In the genomic region with DNA sequence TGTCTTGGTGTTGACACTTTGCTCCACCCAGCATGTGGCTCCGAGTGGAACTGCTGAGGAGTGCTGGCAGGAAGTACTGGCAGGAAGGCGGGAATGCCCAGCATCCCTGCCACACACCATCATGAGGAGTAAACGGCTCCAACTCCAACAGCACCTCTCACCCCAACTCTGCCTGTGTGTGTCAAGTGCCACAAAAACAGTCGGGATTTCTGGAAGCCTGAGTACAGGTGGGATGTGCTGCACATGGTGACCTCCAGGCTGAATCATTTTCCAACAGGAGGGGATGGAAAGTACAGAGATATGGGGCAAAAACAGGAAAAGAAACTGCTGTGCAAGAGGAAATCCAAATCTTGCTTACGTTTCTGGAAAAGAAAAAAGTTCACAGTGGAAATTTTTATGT, we compare ENCODE assay signal across 1 cellular context.
TF ChIP-seq lines count a peak whose summit lies in the region.

No MANE protein-coding gene starts in this region.

TF ChIP-seq in H1, 55 proteins besides CTCF, POLR2A, EP300 and RAD21 (continued from another document):
- no peak for TF ChIP-seq TAF7 (optimal IDR thresholded peaks at IDR 0.05; ENCODE audit: borderline replicate concordance, low read depth, low read length)
